ENCODE assay signal across 17 cellular contexts in genomic region chr12:1034726-1035457, GRCh38. TPM values are rescaled to one million over a fixed set of nuclear protein-coding genes. Genes with fewer than 3 reads are reported as not detected.
DNase-seq lines count a peak whose midpoint lies in the region; ATAC-seq, FAIRE-seq and TF ChIP-seq lines count a peak whose summit lies in the region.
"Had no signal": no experiment of that assay in that cellular context is flagged by ENCODE, and none has a peak within 500 bp of the region (broad histone marks: within the 10 kb centered on the region; RNA-seq: fewer than 3 reads in every experiment).

No MANE protein-coding gene starts in this region.

- no peak for TF ChIP-seq EP300 in A549 (IDR thresholded peaks at IDR 0.05)

- DNase-seq in A549 (ENCODE audit: low read depth in 1 of 2, low spot score in 1 of 2): no peak
- DNase-seq in G401 (ENCODE audit: low spot score): peak; percentile 84
- no peak for DNase-seq in Panc1 (ENCODE audit: low read depth, low spot score)
- peak; percentile 58 for DNase-seq in cerebellum (ENCODE audit: low spot score)
- DNase-seq in AG08395 (ENCODE audit: low spot score): no peak
- DNase-seq in CD1c-positive myeloid dendritic cell (ENCODE audit: extremely low spot score): no peak
- DNase-seq in KG1 (lab: John Stamatoyannopoulos, UW): no peak
- DNase-seq: 8988T; ACHN; CD8-positive, alpha-beta T cell; COR-L47; DMS79; GM23248 had no signal

- H3K27me3 ChIP-seq in Panc1 (ENCODE audit: control insufficient read depth, insufficient read depth, low read length): no peaks in the 10 kb centered on the region

- H3K27ac ChIP-seq in A549: no peak overlapping the region
- H3K27ac ChIP-seq in Panc1 (ENCODE audit: low read length): no peak overlapping the region
- H3K27ac ChIP-seq: GM23248, HL-60 had no signal

- TF ChIP-seq POLR2A in A549 (IDR thresholded peaks at IDR 0.05; ENCODE audit: low read length): no peak

- H3K4me2 ChIP-seq in A549: no peak overlapping the region

- in situ Hi-C loops in G401 (cut with HindIII; ENCODE audit: low sequenced_read_pairs) (no loop called here), Panc1 (cut with HindIII; ENCODE audit: low pct_unique_long_range_greater_than_20kb, low sequenced_read_pairs) (no loop called here)

- no peaks in the 10 kb centered on the region; the same call in 1 of the 2 replicates for H3K36me3 ChIP-seq in Panc1 (ENCODE audit: control insufficient read depth, insufficient read depth, low read length)

- no peak for TF ChIP-seq CTCF in A549 (IDR thresholded peaks at IDR 0.05)
- no peak for TF ChIP-seq CTCF in Panc1 (IDR thresholded peaks at IDR 0.05)

- TSS peak; percentile 32 for BruUV-seq in Panc1 (replicated peaks; lab: Mats Ljungman, UMichigan)

- H3K4me1 ChIP-seq in A549 (no peaks in the 10 kb centered on the region), Panc1 (ENCODE audit: control insufficient read depth, insufficient read depth, low read length) (no peaks in the 10 kb centered on the region)

- POLR2A ChIA-PET in A549 (lab: Yijun Ruan, JAX): no interaction called here
- POLR2A ChIA-PET in Panc1 (lab: Charles Lee): no interaction called here

- intact Hi-C loops in Panc1 (cut with micrococcal nuclease; ENCODE audit: unreplicated experiment): no loop called here

- peak; percentile 32 for FAIRE-seq in A549 (lab: Jason Lieb, UNC)
- FAIRE-seq: GM12891, H54 had no signal

- no peak for ATAC-seq in A549
- ATAC-seq in Panc1: no peak
- ATAC-seq: CD8-positive, alpha-beta T cell; HCT116 had no signal

- TF ChIP-seq RAD21 in A549 (conservative IDR thresholded peaks at IDR 0.05 in 1 of 2, IDR thresholded peaks at IDR 0.05 in 1 of 2): no peak

- 92% methylated on average over 7 of the region's 7 CpGs for WGBS in A549 (ENCODE audit: missing lambda C conversion rate)

- no peak overlapping the region for H3K4me3 ChIP-seq in A549
- no peak overlapping the region for H3K4me3 ChIP-seq in Panc1 (ENCODE audit: low read depth in 2 of 2, low read length in 2 of 2)
- H3K4me3 ChIP-seq: GM23248 had no signal

- CTCF ChIA-PET in A549 (lab: Yijun Ruan, JAX) (interaction anchor here (0.6 kb wide), 1 partner anchor 788 kb away, joined by 3 read pairs; no protein-coding TSS in a partner anchor), Panc1 (lab: Charles Lee) (no interaction called here)

- H3K9me3 ChIP-seq in A549 (no peaks in the 10 kb centered on the region), Panc1 (ENCODE audit: control insufficient read depth, insufficient read depth, low read depth, low read length) (no peaks in the 10 kb centered on the region)

TF ChIP-seq in A549, 52 proteins besides CTCF, POLR2A, EP300 and RAD21:
- TF ChIP-seq NR3C1 (IDR thresholded peaks at IDR 0.05): no peak
- no peak for TF ChIP-seq NFE2L2 (conservative IDR thresholded peaks at IDR 0.05; ENCODE audit: low read length)
- no peak for TF ChIP-seq FOSL2 (IDR thresholded peaks at IDR 0.05)
- TF ChIP-seq FOSL2 (CRISPR knock-in tag; IDR thresholded peaks at IDR 0.05): no peak
- TF ChIP-seq NPAS2 (CRISPR knock-in tag; IDR thresholded peaks at IDR 0.05; ENCODE audit: borderline replicate concordance): no peak
- TF ChIP-seq KDM1A (IDR thresholded peaks at IDR 0.05; ENCODE audit: low read depth): no peak
- no peak for TF ChIP-seq FOXS1 (CRISPR knock-in tag; IDR thresholded peaks at IDR 0.05)
- no peak for TF ChIP-seq CBX2 (IDR thresholded peaks at IDR 0.05; ENCODE audit: borderline replicate concordance, low read depth)
- no peak for TF ChIP-seq ZFP36 (IDR thresholded peaks at IDR 0.05; ENCODE audit: borderline replicate concordance, partially characterized antibody)
- no peak for TF ChIP-seq HEYL (CRISPR knock-in tag; IDR thresholded peaks at IDR 0.05)
- TF ChIP-seq EHMT2 (IDR thresholded peaks at IDR 0.05; ENCODE audit: low read depth): no peak
- no peak for TF ChIP-seq MAX (IDR thresholded peaks at IDR 0.05)
- TF ChIP-seq PHF8 (IDR thresholded peaks at IDR 0.05; ENCODE audit: borderline replicate concordance, low read depth): no peak
- no peak for TF ChIP-seq RFX5 (IDR thresholded peaks at IDR 0.05)
- no peak for TF ChIP-seq RARB (CRISPR knock-in tag; IDR thresholded peaks at IDR 0.05)
- no peak for TF ChIP-seq PBX3 (IDR thresholded peaks at IDR 0.05)
- no peak for TF ChIP-seq CHD2 (IDR thresholded peaks at IDR 0.05; ENCODE audit: low read length, partially characterized antibody)

RNA-seq across cellular contexts. Expression of gene ERC1, which starts 43.9 kb away (rescaled TPM):
- polyA plus RNA-seq in A549 (2011; rRNA removed) (20.9 and 23.6 TPM in 2 replicates), A549 (2017; fragmentation: RNase III; extraction: RNeasy Plus Mini Kit Qiagen cat#74134 plus additional on column Dnase treatment) (12.6 to 14.2 TPM (median 13.6 TPM) in 3 replicates)
- 6.5 and 11.9 TPM in 2 replicates for polyA plus RNA-seq in A549 (2012; cell fraction: cytosol; rRNA removed)
- 9.8 and 13.5 TPM in 2 replicates for polyA plus RNA-seq in A549 (2012; cell fraction: nucleus; rRNA removed)
- 56.9 and 91.7 TPM in 2 replicates for polyA minus RNA-seq in A549 (2011; rRNA and poly(A)+ RNA removed)
- total RNA-seq in G401 (2014; rRNA removed; shearing (Covaris generic)): 29.0 and 54.7 TPM in 2 replicates
- total RNA-seq in Panc1 (2021; ENCODE audit: unreplicated experiment) (40.4 TPM), cerebellum (92.5 TPM)
- polyA plus RNA-seq in Panc1 (2012; ENCODE audit: insufficient read length): 17.8 TPM

Comparison
In these comparisons a context has a peak if more than half of its experiments do, and no peak if none do; other contexts are left out.
1. DNase-seq: peak in G401 (single experiment) and cerebellum (single experiment); none in A549 (0 of 2), Panc1 (single experiment), AG08395 (single experiment), CD1c-positive myeloid dendritic cell (single experiment) and KG1 (single experiment).